ENCODE assay signal across 17 cellular contexts in genomic region chr12:52633383-52633782, GRCh38. TPM values are rescaled to one million over a fixed set of nuclear protein-coding genes. Genes with fewer than 3 reads are reported as not detected.
DNase-seq lines count a peak whose midpoint lies in the region; ATAC-seq and TF ChIP-seq lines count a peak whose summit lies in the region.
"Had no signal": no experiment of that assay in that cellular context is flagged by ENCODE, and none has a peak within 500 bp of the region (broad histone marks: within the 10 kb centered on the region; RNA-seq: fewer than 3 reads in every experiment).

No MANE protein-coding gene starts in this region.

- H3K4me3 ChIP-seq in NB4 (ENCODE audit: low read depth, low read length) (no peak overlapping the region), prostate gland (no peak overlapping the region)
- H3K4me3 ChIP-seq: GM23248, Peyer's patch had no signal

- no peaks in the 10 kb centered on the region for H3K9me3 ChIP-seq in prostate gland
- H3K9me3 ChIP-seq: Peyer's patch had no signal

- WGBS in prostate gland, result 85% methylated on average over 4 of the region's 4 CpGs

- POLR2A ChIA-PET in activated CD8-positive, alpha-beta T cell treated with anti-CD3 and anti-CD28 coated beads, Interleukin-2, amount 10 ng/mL, durations not matched to agents 7 days and 5 days (lab: Charles Lee), result interaction anchor here (0.9 to 2.2 kb wide), 3 partner anchors 9 to 21 kb away, joined by 4 to 10 read pairs (median 4); no protein-coding TSS in a partner anchor

- no peaks in the 10 kb centered on the region for H3K9me3 Mint-ChIP-seq in activated naive CD4-positive, alpha-beta T cell treated with anti-CD3 and anti-CD28 coated beads for 36 hours
- H3K9me3 Mint-ChIP-seq in activated CD8-positive, alpha-beta T cell treated with anti-CD3 and anti-CD28 coated beads, Interleukin-2, amount 10 ng/mL, durations not matched to agents 7 days and 5 days (ENCODE audit: insufficient read depth), result no peaks in the 10 kb centered on the region
- no peaks in the 10 kb centered on the region for H3K9me3 Mint-ChIP-seq in stimulated activated naive CD8-positive, alpha-beta T cell treated with anti-CD3 and anti-CD28 coated beads, Interleukin-15, amount 100 ng/mL, for 72 hours

- no peaks in the 10 kb centered on the region for H3K36me3 Mint-ChIP-seq in activated naive CD4-positive, alpha-beta T cell treated with anti-CD3 and anti-CD28 coated beads for 36 hours (ENCODE audit: low read depth)
- H3K36me3 Mint-ChIP-seq in activated CD8-positive, alpha-beta T cell treated with anti-CD3 and anti-CD28 coated beads, Interleukin-2, amount 10 ng/mL, durations not matched to agents 7 days and 5 days (ENCODE audit: low read depth), result peaks cover 4% of the 10 kb centered on the region
- H3K36me3 Mint-ChIP-seq: brain had no signal

- peak; percentile 67 for DNase-seq in activated naive CD4-positive, alpha-beta T cell treated with anti-CD3 and anti-CD28 coated beads for 36 hours
- DNase-seq in activated naive CD4-positive, alpha-beta T cell treated with Interleukin-2 at 50 U/mL for 16 hours, result no peak
- DNase-seq in NB4 (ENCODE audit: low read depth) (peak; percentile 39), NCI-H1930 (lab: John Stamatoyannopoulos, UW) (no peak), prostate gland (ENCODE audit: low spot score) (no peak)
- DNase-seq in activated CD8-positive, alpha-beta T cell treated with anti-CD3 and anti-CD28 coated beads, Interleukin-2, amount 10 ng/mL, durations not matched to agents 7 days and 5 days, result peak; percentile 64
- DNase-seq in stimulated activated naive CD8-positive, alpha-beta T cell treated with anti-CD3 and anti-CD28 coated beads, Interleukin-15, amount 100 ng/mL, for 72 hours, result no peak
- DNase-seq: effector memory CD4-positive, alpha-beta T cell; foreskin melanocyte; GM23248; kidney; NCI-H226; Peyer's patch; stimulated activated CD4-positive, alpha-beta T cell treated with anti-CD3 and anti-CD28 coated beads, Interleukin-2, amount 100 ng/mL, for 24 hours had no signal

- H3K27me3 ChIP-seq in prostate gland (replicated peaks; ENCODE audit: insufficient read depth), result peaks cover 2% of the 10 kb centered on the region
- H3K27me3 ChIP-seq: Peyer's patch had no signal

- no peaks in the 10 kb centered on the region for H3K4me1 ChIP-seq in prostate gland (replicated peaks)
- H3K4me1 ChIP-seq: Peyer's patch had no signal

- TF ChIP-seq CTCF in NB4 (IDR thresholded peaks at IDR 0.05; ENCODE audit: low read depth, low read length) (no peak), prostate gland (IDR thresholded peaks at IDR 0.05) (no peak)

- H3K4me1 Mint-ChIP-seq in activated naive CD4-positive, alpha-beta T cell treated with anti-CD3 and anti-CD28 coated beads for 36 hours (ENCODE audit: low read depth), result peaks cover 64% of the 10 kb centered on the region
- peaks cover 70% of the 10 kb centered on the region for H3K4me1 Mint-ChIP-seq in activated CD8-positive, alpha-beta T cell treated with anti-CD3 and anti-CD28 coated beads, Interleukin-2, amount 10 ng/mL, durations not matched to agents 7 days and 5 days (ENCODE audit: low read depth)
- peaks cover 64% of the 10 kb centered on the region for H3K4me1 Mint-ChIP-seq in stimulated activated naive CD8-positive, alpha-beta T cell treated with anti-CD3 and anti-CD28 coated beads, Interleukin-15, amount 100 ng/mL, for 72 hours
- H3K4me1 Mint-ChIP-seq: brain had no signal

- H3K27ac Mint-ChIP-seq in activated naive CD4-positive, alpha-beta T cell treated with anti-CD3 and anti-CD28 coated beads for 36 hours, result peak overlapping the region; percentile 66
- H3K27ac Mint-ChIP-seq in activated CD8-positive, alpha-beta T cell treated with anti-CD3 and anti-CD28 coated beads, Interleukin-2, amount 10 ng/mL, durations not matched to agents 7 days and 5 days, result peak overlapping the region; percentile 80
- H3K27ac Mint-ChIP-seq in stimulated activated naive CD8-positive, alpha-beta T cell treated with anti-CD3 and anti-CD28 coated beads, Interleukin-15, amount 100 ng/mL, for 72 hours, result no peak overlapping the region

- peak; percentile 87 for ATAC-seq in activated CD8-positive, alpha-beta T cell treated with anti-CD3 and anti-CD28 coated beads, Interleukin-2, amount 10 ng/mL, durations not matched to agents 7 days and 5 days
- peak; percentile 65 for ATAC-seq in stimulated activated naive CD8-positive, alpha-beta T cell treated with anti-CD3 and anti-CD28 coated beads, Interleukin-15, amount 100 ng/mL, for 72 hours
- no peak for ATAC-seq in HG02870 (IDR thresholded peaks at IDR 0.05; ENCODE audit: unreplicated experiment)

- H3K36me3 ChIP-seq in prostate gland, result no peaks in the 10 kb centered on the region
- H3K36me3 ChIP-seq: Peyer's patch had no signal

- no peaks in the 10 kb centered on the region for H3K27me3 Mint-ChIP-seq in activated naive CD4-positive, alpha-beta T cell treated with anti-CD3 and anti-CD28 coated beads for 36 hours (ENCODE audit: low read depth)
- no peaks in the 10 kb centered on the region for H3K27me3 Mint-ChIP-seq in activated CD8-positive, alpha-beta T cell treated with anti-CD3 and anti-CD28 coated beads, Interleukin-2, amount 10 ng/mL, durations not matched to agents 7 days and 5 days (ENCODE audit: low read depth)
- H3K27me3 Mint-ChIP-seq in stimulated activated naive CD8-positive, alpha-beta T cell treated with anti-CD3 and anti-CD28 coated beads, Interleukin-15, amount 100 ng/mL, for 72 hours, result no peaks in the 10 kb centered on the region

- peak overlapping the region; percentile 41 for H3K4me3 Mint-ChIP-seq in activated naive CD4-positive, alpha-beta T cell treated with anti-CD3 and anti-CD28 coated beads for 36 hours
- no peak overlapping the region for H3K4me3 Mint-ChIP-seq in activated CD8-positive, alpha-beta T cell treated with anti-CD3 and anti-CD28 coated beads, Interleukin-2, amount 10 ng/mL, durations not matched to agents 7 days and 5 days
- H3K4me3 Mint-ChIP-seq in stimulated activated naive CD8-positive, alpha-beta T cell treated with anti-CD3 and anti-CD28 coated beads, Interleukin-15, amount 100 ng/mL, for 72 hours, result no peak overlapping the region
- H3K4me3 Mint-ChIP-seq: brain had no signal

- no peak overlapping the region for H3K27ac ChIP-seq in prostate gland
- H3K27ac ChIP-seq: GM23248, Peyer's patch had no signal

- intact Hi-C loops in activated naive CD4-positive, alpha-beta T cell treated with anti-CD3 and anti-CD28 coated beads for 36 hours (cut with micrococcal nuclease), result loop anchor here (2.0 kb wide), 1 partner anchor 51 kb away; no protein-coding TSS in a partner anchor
- intact Hi-C loops in prostate gland (cut with DNase I), result no loop called here

- CTCF ChIA-PET in activated naive CD4-positive, alpha-beta T cell treated with anti-CD3 and anti-CD28 coated beads for 36 hours (lab: Charles Lee), result interaction anchor here (0.6 to 1.5 kb wide), 4 partner anchors 27 to 276 kb away, joined by 3 to 6 read pairs (median 5); no protein-coding TSS in a partner anchor
- CTCF ChIA-PET in activated CD8-positive, alpha-beta T cell treated with anti-CD3 and anti-CD28 coated beads, Interleukin-2, amount 10 ng/mL, durations not matched to agents 7 days and 5 days (lab: Charles Lee), result interaction anchor here (0.6 to 3.9 kb wide), 9 partner anchors 9 to 251 kb away, joined by 3 to 23 read pairs (median 8); no protein-coding TSS in a partner anchor

- no peak for TF ChIP-seq POLR2A in NB4 (IDR thresholded peaks at IDR 0.05; ENCODE audit: extremely low read depth, insufficient read length)
- no peak for TF ChIP-seq POLR2A in prostate gland (IDR thresholded peaks at IDR 0.05)

RNA-seq across cellular contexts. Expression of gene KRT73, which starts 15.0 kb away (rescaled TPM):
- 1 to 10 TPM; 1.4 to 2.1 TPM for total RNA-seq in activated naive CD4-positive, alpha-beta T cell treated with anti-CD3 and anti-CD28 coated beads for 36 hours
- total RNA-seq in activated CD8-positive, alpha-beta T cell treated with anti-CD3 and anti-CD28 coated beads, Interleukin-2, amount 10 ng/mL, durations not matched to agents 7 days and 5 days, result under 1 TPM; 0.45 to 0.91 TPM
- total RNA-seq in prostate gland, result not detected
- total RNA-seq: G401, GM23248, kidney had no signal

RNA-seq across cellular contexts. Expression of gene KRT2, which starts 18.6 kb away (rescaled TPM):
- not detected for total RNA-seq in activated naive CD4-positive, alpha-beta T cell treated with anti-CD3 and anti-CD28 coated beads for 36 hours
- total RNA-seq in activated CD8-positive, alpha-beta T cell treated with anti-CD3 and anti-CD28 coated beads, Interleukin-2, amount 10 ng/mL, durations not matched to agents 7 days and 5 days, result under 1 TPM in 1 of 2 experiments, not detected in 1; 0.10 TPM
- total RNA-seq in prostate gland, result 1 to 10 TPM in 1 of 2 donors, under 1 TPM in 1; 0.41 to 5.1 TPM
- total RNA-seq: G401, GM23248, kidney had no signal

RNA-seq across cellular contexts. Expression of gene KRT72, which starts 32.1 kb away (rescaled TPM):
- 1 to 10 TPM; 2.3 TPM for total RNA-seq in activated naive CD4-positive, alpha-beta T cell treated with anti-CD3 and anti-CD28 coated beads for 36 hours
- total RNA-seq in activated CD8-positive, alpha-beta T cell treated with anti-CD3 and anti-CD28 coated beads, Interleukin-2, amount 10 ng/mL, durations not matched to agents 7 days and 5 days, result under 1 TPM; 0.40 to 0.44 TPM
- total RNA-seq in prostate gland, result 10 to 100 TPM in 1 of 2 donors, not detected in 1; 22.1 TPM
- total RNA-seq: G401, GM23248, kidney had no signal

RNA-seq across cellular contexts. Expression of gene KRT1, which starts 46.8 kb away (rescaled TPM):
- not detected for total RNA-seq in activated naive CD4-positive, alpha-beta T cell treated with anti-CD3 and anti-CD28 coated beads for 36 hours
- not detected for total RNA-seq in activated CD8-positive, alpha-beta T cell treated with anti-CD3 and anti-CD28 coated beads, Interleukin-2, amount 10 ng/mL, durations not matched to agents 7 days and 5 days
- 10 to 100 TPM in 1 of 2 donors, 1 to 10 TPM in 1; 1.5 to 18.1 TPM for total RNA-seq in prostate gland
- total RNA-seq: G401, GM23248, kidney had no signal

RNA-seq across cellular contexts. Expression of gene KRT74, which starts 59.7 kb away (rescaled TPM):
- total RNA-seq in activated naive CD4-positive, alpha-beta T cell treated with anti-CD3 and anti-CD28 coated beads for 36 hours, result not detected
- not detected for total RNA-seq in activated CD8-positive, alpha-beta T cell treated with anti-CD3 and anti-CD28 coated beads, Interleukin-2, amount 10 ng/mL, durations not matched to agents 7 days and 5 days
- total RNA-seq in prostate gland, result under 1 TPM; 0.05 to 0.45 TPM
- total RNA-seq: G401, GM23248, kidney, Peyer's patch had no signal

Comparison
In these comparisons a context has a peak if more than half of its experiments do, and no peak if none do; other contexts are left out.
1. DNase-seq: peak in activated naive CD4-positive, alpha-beta T cell treated with anti-CD3 and anti-CD28 coated beads for 36 hours (single experiment), NB4 (single experiment) and activated CD8-positive, alpha-beta T cell treated with anti-CD3 and anti-CD28 coated beads, Interleukin-2, amount 10 ng/mL, durations not matched to agents 7 days and 5 days (single experiment); none in activated naive CD4-positive, alpha-beta T cell treated with Interleukin-2 at 50 U/mL for 16 hours (single experiment), stimulated activated naive CD8-positive, alpha-beta T cell treated with anti-CD3 and anti-CD28 coated beads, Interleukin-15, amount 100 ng/mL, for 72 hours (0 of 2), NCI-H1930 (0 of 2) and prostate gland (single experiment).
2. H3K27ac Mint-ChIP-seq: peak in activated naive CD4-positive, alpha-beta T cell treated with anti-CD3 and anti-CD28 coated beads for 36 hours (single experiment) and activated CD8-positive, alpha-beta T cell treated with anti-CD3 and anti-CD28 coated beads, Interleukin-2, amount 10 ng/mL, durations not matched to agents 7 days and 5 days (single experiment); none in stimulated activated naive CD8-positive, alpha-beta T cell treated with anti-CD3 and anti-CD28 coated beads, Interleukin-15, amount 100 ng/mL, for 72 hours (0 of 2).